Comparison of ENCODE assay signal across 21 cellular contexts in genomic region chr16:23920446-23920845, GRCh38.
"Had no signal": no experiment of that assay in that cellular context is flagged by ENCODE, and none has a peak within 500 bp of the region (broad histone marks: within the 10 kb centered on the region; RNA-seq: fewer than 3 reads in every experiment).

No MANE protein-coding gene starts in this region.

- H3K36me3 ChIP-seq: heart left ventricle, neural progenitor cell, pancreas, sigmoid colon, tibial nerve, uterus had no signal

- H3K36me3 Mint-ChIP-seq: brain, neural progenitor cell had no signal

- DNase-seq: activated CD4-positive, alpha-beta T cell treated with anti-CD3 and anti-CD28 coated beads for 4 hours; activated CD8-positive, alpha-beta memory T cell treated with anti-CD3 and anti-CD28 coated beads for 24 hours; cortex of kidney; effector memory CD4-positive, alpha-beta T cell; foreskin melanocyte; heart left ventricle; midbrain; pancreas; sigmoid colon; SK-N-SH; substantia nigra; T-cell; T1000; uterus had no signal

- FAIRE-seq: pancreas had no signal

- H3K4me3 ChIP-seq: heart left ventricle, lung, neural progenitor cell, pancreas, sigmoid colon, tibial nerve, uterus had no signal

- H3K27me3 ChIP-seq: neural progenitor cell, pancreas, sigmoid colon, tibial nerve, uterus had no signal

- H3K9me3 Mint-ChIP-seq: neural progenitor cell, T-cell had no signal

- H3K27ac Mint-ChIP-seq: activated T-helper 2 cell treated with anti-CD3 and anti-CD28 coated beads, Interferon-gamma antibody, Interleukin-2, Interleukin-4, amounts not matched to agents 10 μg/mL and 5 μg/mL and 100 μg/mL, durations not matched to agents 14 hours and 24 hours and 36 hours; brain; neural progenitor cell; stimulated activated effector memory CD8-positive, alpha-beta T cell treated with anti-CD3 and anti-CD28 coated beads, Interleukin-12 subunit alpha, Interleukin-12 subunit beta, amount 100 ng/mL, for 72 hours had no signal

- H3K4me3 Mint-ChIP-seq: brain; neural progenitor cell; stimulated activated effector memory CD8-positive, alpha-beta T cell treated with anti-CD3 and anti-CD28 coated beads, Interleukin-12 subunit alpha, Interleukin-12 subunit beta, amount 100 ng/mL, for 72 hours; T-cell had no signal

- H3K4me1 ChIP-seq: neural progenitor cell, pancreas, sigmoid colon, tibial nerve, uterus had no signal

- H3K27ac ChIP-seq: heart left ventricle, neural progenitor cell, pancreas, sigmoid colon, tibial nerve, uterus, VCaP had no signal

- H3K9me3 ChIP-seq: pancreas, sigmoid colon, SK-N-SH, tibial nerve, uterus had no signal

- H3K27me3 Mint-ChIP-seq: brain, T-cell had no signal
